Comparison of ENCODE assay signal across 8 cellular contexts in the genomic region with DNA sequence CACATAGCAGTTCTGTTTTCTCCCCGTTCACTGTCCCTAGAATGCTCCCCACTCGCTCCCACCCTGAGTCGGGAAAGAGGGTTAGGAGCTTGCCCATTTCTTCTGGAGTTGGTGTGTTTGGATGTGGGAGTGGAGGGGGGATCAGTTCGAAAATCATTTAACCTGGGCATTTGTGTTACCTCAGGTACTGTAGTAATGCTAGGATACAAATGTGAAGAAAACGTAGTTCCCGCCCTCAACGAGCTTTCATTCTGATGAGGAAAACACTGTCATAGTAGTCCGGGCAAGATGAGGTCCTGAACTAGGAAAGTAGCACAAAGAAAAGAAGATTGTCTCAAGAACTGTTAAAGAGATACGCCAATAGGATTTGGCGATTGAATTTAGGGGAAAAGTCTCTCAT. TPM values are rescaled to one million over a fixed set of nuclear protein-coding genes. Genes with fewer than 3 reads are reported as not detected.
A peak's percentile ranks its signal among the peaks of the same experiment; 100 is the strongest.
DNase-seq lines count a peak whose midpoint lies in the region; ATAC-seq and TF ChIP-seq lines count a peak whose summit lies in the region.

No MANE protein-coding gene starts in this region.

- TF ChIP-seq POLR2A in HCT116 (IDR thresholded peaks at IDR 0.05; ENCODE audit: borderline replicate concordance, extremely low read depth, insufficient read depth, insufficient read length) = no peak

- ATAC-seq in HCT116 (peak; percentile 24), Right ventricle myocardium superior (ENCODE audit: poor library complexity) (peak; percentile 8), GM21381 (IDR thresholded peaks at IDR 0.05; ENCODE audit: unreplicated experiment) (no peak)

- H3K4me2 ChIP-seq in HCT116 (ENCODE audit: low read length) = peak overlapping the region; percentile 79
- H3K4me2 ChIP-seq in skeletal muscle satellite cell (ENCODE audit: low read length) = peak overlapping the region; percentile 90

- CTCF ChIA-PET in HCT116 (lab: Charles Lee) = interaction anchor here (1.0 to 1.1 kb wide), 2 partner anchors 26 to 193 kb away, joined by 3 read pairs; no protein-coding TSS in a partner anchor

- TF ChIP-seq CTCF in HCT116 (IDR thresholded peaks at IDR 0.05 in 2 of 3, conservative IDR thresholded peaks at IDR 0.05 in 1 of 3; ENCODE audit: borderline replicate concordance in 1 of 3, insufficient read depth in 1 of 3, low read depth in 2 of 3, low read length in 2 of 3) (no peak), VCaP (conservative IDR thresholded peaks at IDR 0.05) (no peak)

- peaks cover 82% of the 10 kb centered on the region for H3K79me2 ChIP-seq in HCT116 (ENCODE audit: insufficient read depth, low read length)

- RAD21 ChIA-PET in HCT116 (lab: Charles Lee; ENCODE audit: low non-redundant PET in 1 of 2, low total read pairs in 2 of 2, uncharacterized antibody in 2 of 2, unreplicated experiment in 2 of 2) = no interaction called here

- peaks cover 0 to 15% of the 10 kb centered on the region in 2 experiments; a peak in 2 of 4 replicates for H3K4me1 ChIP-seq in HCT116 (ENCODE audit: control insufficient read depth in 1 of 2, insufficient read depth in 2 of 2, low read length in 2 of 2)
- H3K4me1 ChIP-seq in skeletal muscle satellite cell (ENCODE audit: control insufficient read depth, insufficient read depth, low read length) = peaks cover 19% of the 10 kb centered on the region

- H3K27ac ChIP-seq in HCT116 (ENCODE audit: low read depth, low read length) (peak overlapping the region; percentile 65), VCaP (peak overlapping the region; percentile 86)

- H3K27me3 ChIP-seq in HCT116 (ENCODE audit: insufficient read depth, low read length) = no peaks in the 10 kb centered on the region
- H3K27me3 ChIP-seq in skeletal muscle satellite cell (ENCODE audit: control insufficient read depth, insufficient read depth, low read length) = no peaks in the 10 kb centered on the region

- H3K4me3 ChIP-seq in HCT116 (replicated peaks in 1 of 2; ENCODE audit: low read depth in 1 of 2, low read length in 2 of 2) (peak overlapping the region; percentile 87 to 93), skeletal muscle satellite cell (ENCODE audit: low read length) (peak overlapping the region; percentile 96)

- no peaks in the 10 kb centered on the region for H3K9me3 ChIP-seq in HCT116 (ENCODE audit: control insufficient read depth in 1 of 2, insufficient read depth in 1 of 2, low read depth in 1 of 2, low read length in 2 of 2)
- no peaks in the 10 kb centered on the region for H3K9me3 ChIP-seq in skeletal muscle satellite cell (replicated peaks; ENCODE audit: low read length)

- intact Hi-C loops in HCT116 (cut with micrococcal nuclease) = loop anchor here (2.0 to 5.0 kb wide), 3 partner anchors 155 to 208 kb away; partner anchors contain the start of genes CFAP68 and FDXACB1
- intact Hi-C loops in Right ventricle myocardium superior (cut with DNase I) = loop anchor here (10.0 kb wide), 1 partner anchor 212 kb away; the partner anchor contains the start of genes ALG9, CFAP68 and FDXACB1

- peaks cover 49 to 50% of the 10 kb centered on the region in 2 experiments for H3K36me3 ChIP-seq in HCT116 (ENCODE audit: control insufficient read depth in 1 of 2, insufficient read depth in 2 of 2, low read length in 2 of 2)
- H3K36me3 ChIP-seq in skeletal muscle satellite cell (ENCODE audit: insufficient read depth, low read length) = peaks cover 68% of the 10 kb centered on the region

- H3K9ac ChIP-seq in HCT116 (ENCODE audit: low read length) = peak overlapping the region; percentile 97
- peak overlapping the region; percentile 90 for H3K9ac ChIP-seq in skeletal muscle satellite cell (ENCODE audit: low read depth, low read length)

- TSS peak; percentile 44 for BruUV-seq in HCT116 (replicated peaks; lab: Mats Ljungman, UMichigan)

- DNase-seq in HCT116 (ENCODE audit: low read depth, low spot score) = no peak
- DNase-seq in Right ventricle myocardium superior = no peak
- DNase-seq in SW480 (ENCODE audit: low spot score) = no peak
- DNase-seq in activated CD4-positive, alpha-beta T cell treated with anti-CD3 and anti-CD28 coated beads for 48 hours = no peak
- DNase-seq in NCI-H774 (lab: John Stamatoyannopoulos, UW) = no peak

- no peaks in the 10 kb centered on the region for H4K20me1 ChIP-seq in HCT116 (ENCODE audit: insufficient read depth)

- H2AFZ ChIP-seq in HCT116 (ENCODE audit: low read depth, low read length, poor library complexity, severe bottlenecking) = no peak overlapping the region

- TF ChIP-seq RAD21 in HCT116 (IDR thresholded peaks at IDR 0.05; ENCODE audit: low read depth) = no peak

- H3K9me2 ChIP-seq in HCT116 (ENCODE audit: insufficient read depth) = no peaks in the 10 kb centered on the region

- POLR2A ChIA-PET in HCT116 (lab: Charles Lee) = interaction anchor here (1.0 to 1.3 kb wide), 2 partner anchors 13 to 132 kb away, joined by 3 to 4 read pairs; no protein-coding TSS in a partner anchor

TF ChIP-seq in HCT116, 20 proteins besides CTCF, POLR2A, EP300 and RAD21 (continues in another document):
- TF ChIP-seq FOSL1 (IDR thresholded peaks at IDR 0.05; ENCODE audit: low read depth) (no peak), TCF7L2 (IDR thresholded peaks at IDR 0.05; ENCODE audit: borderline replicate concordance, extremely low read depth, insufficient read depth, insufficient read length) (no peak), JUND (IDR thresholded peaks at IDR 0.05) (no peak), ZNF274 (IDR thresholded peaks at IDR 0.05; ENCODE audit: low read depth, low read length) (no peak), CEBPB (IDR thresholded peaks at IDR 0.05; ENCODE audit: low read depth) (no peak), EZH2 (IDR thresholded peaks at IDR 0.05) (no peak), SIN3A (IDR thresholded peaks at IDR 0.05; ENCODE audit: low read depth) (no peak), EZH2phosphoT487 (IDR thresholded peaks at IDR 0.05; ENCODE audit: borderline replicate concordance) (no peak), SRF (IDR thresholded peaks at IDR 0.05; ENCODE audit: low read depth) (no peak), ELF1 (IDR thresholded peaks at IDR 0.05; ENCODE audit: borderline replicate concordance, low read depth) (no peak), ATF3 (IDR thresholded peaks at IDR 0.05) (no peak)
- TF ChIP-seq, protein P1, sequence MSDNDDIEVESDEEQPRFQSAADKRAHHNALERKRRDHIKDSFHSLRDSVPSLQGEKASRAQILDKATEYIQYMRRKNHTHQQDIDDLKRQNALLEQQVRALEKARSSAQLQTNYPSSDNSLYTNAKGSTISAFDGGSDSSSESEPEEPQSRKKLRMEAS (IDR thresholded peaks at IDR 0.05) = no peak
- TF ChIP-seq, protein P2, sequence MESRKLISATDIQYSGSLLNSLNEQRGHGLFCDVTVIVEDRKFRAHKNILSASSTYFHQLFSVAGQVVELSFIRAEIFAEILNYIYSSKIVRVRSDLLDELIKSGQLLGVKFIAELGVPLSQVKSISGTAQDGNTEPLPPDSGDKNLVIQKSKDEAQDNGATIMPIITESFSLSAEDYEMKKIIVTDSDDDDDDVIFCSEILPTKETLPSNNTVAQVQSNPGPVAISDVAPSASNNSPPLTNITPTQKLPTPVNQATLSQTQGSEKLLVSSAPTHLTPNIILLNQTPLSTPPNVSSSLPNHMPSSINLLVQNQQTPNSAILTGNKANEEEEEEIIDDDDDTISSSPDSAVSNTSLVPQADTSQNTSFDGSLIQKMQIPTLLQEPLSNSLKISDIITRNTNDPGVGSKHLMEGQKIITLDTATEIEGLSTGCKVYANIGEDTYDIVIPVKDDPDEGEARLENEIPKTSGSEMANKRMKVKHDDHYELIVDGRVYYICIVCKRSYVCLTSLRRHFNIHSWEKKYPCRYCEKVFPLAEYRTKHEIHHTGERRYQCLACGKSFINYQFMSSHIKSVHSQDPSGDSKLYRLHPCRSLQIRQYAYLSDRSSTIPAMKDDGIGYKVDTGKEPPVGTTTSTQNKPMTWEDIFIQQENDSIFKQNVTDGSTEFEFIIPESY (IDR thresholded peaks at IDR 0.05; ENCODE audit: extremely low read depth, insufficient replicate concordance, low read length) = no peak

RNA-seq across cellular contexts. Expression of gene SDHD, which starts 0.5 kb away (rescaled TPM):
- total RNA-seq in HCT116 (2021; ENCODE audit: unreplicated experiment) = 129 TPM
- 160 and 163 TPM in 2 replicates for polyA plus RNA-seq in HCT116 (2012)
- total RNA-seq in Right ventricle myocardium superior = 255 TPM
- 116 and 146 TPM in 2 replicates for total RNA-seq in skeletal muscle satellite cell (2012; rRNA removed)

RNA-seq across cellular contexts. Expression of gene TIMM8B, which starts 0.7 kb away (rescaled TPM):
- 62.1 TPM for total RNA-seq in HCT116 (2021; ENCODE audit: unreplicated experiment)
- 63.5 and 73.7 TPM in 2 replicates for polyA plus RNA-seq in HCT116 (2012)
- total RNA-seq in Right ventricle myocardium superior = 173 TPM
- 64.2 and 79.6 TPM in 2 replicates for total RNA-seq in skeletal muscle satellite cell (2012; rRNA removed)

RNA-seq across cellular contexts. Expression of gene NKAPD1, which starts 13.1 kb away (rescaled TPM):
- total RNA-seq in HCT116 (2021; ENCODE audit: unreplicated experiment) (19.4 TPM), Right ventricle myocardium superior (6.5 TPM)
- 10.9 and 15.5 TPM in 2 replicates for polyA plus RNA-seq in HCT116 (2012)
- 19.0 and 24.8 TPM in 2 replicates for total RNA-seq in skeletal muscle satellite cell (2012; rRNA removed)

RNA-seq across cellular contexts. Expression of gene PIH1D2, which starts 13.4 kb away (rescaled TPM):
- total RNA-seq in HCT116 (2021; ENCODE audit: unreplicated experiment) (1.6 TPM), Right ventricle myocardium superior (1.3 TPM)
- 0.55 and 0.72 TPM in 2 replicates for polyA plus RNA-seq in HCT116 (2012)
- 2.0 and 2.2 TPM in 2 replicates for total RNA-seq in skeletal muscle satellite cell (2012; rRNA removed)
